Comparison of ENCODE assay signal across 11 cellular contexts in genomic region chr5:149450199-149450598, GRCh38.
DNase-seq lines count a peak whose midpoint lies in the region; ATAC-seq and TF ChIP-seq lines count a peak whose summit lies in the region.
"Had no signal": no experiment of that assay in that cellular context is flagged by ENCODE, and none has a peak within 500 bp of the region (broad histone marks: within the 10 kb centered on the region; RNA-seq: fewer than 3 reads in every experiment).

No MANE protein-coding gene starts in this region.

- H3K27ac Mint-ChIP-seq in nephron: peak overlapping the region; percentile 87 to 98 (median 97)
- no peak overlapping the region for H3K27ac Mint-ChIP-seq in CD8-positive, alpha-beta memory T cell
- H3K27ac Mint-ChIP-seq: activated naive CD8-positive, alpha-beta T cell; natural killer cell had no signal

- H3K36me3 ChIP-seq in adrenal gland (replicated peaks in 1 of 2) (no peaks in the 10 kb centered on the region), uterus (no peaks in the 10 kb centered on the region)
- H3K36me3 ChIP-seq in CD8-positive, alpha-beta memory T cell (ENCODE audit: insufficient read depth, low read length): no peaks in the 10 kb centered on the region

- POLR2A ChIA-PET in CD8-positive, alpha-beta memory T cell (lab: Charles Lee): no interaction called here

- H3K27me3 ChIP-seq in adrenal gland (no peaks in the 10 kb centered on the region), uterus (no peaks in the 10 kb centered on the region)
- H3K27me3 ChIP-seq in CD8-positive, alpha-beta memory T cell (ENCODE audit: insufficient read depth, low read length, poor library complexity, severe bottlenecking): no peaks in the 10 kb centered on the region

- H3K4me3 Mint-ChIP-seq in nephron: peak overlapping the region in 1 of 3 experiments; percentile 9
- no peak overlapping the region for H3K4me3 Mint-ChIP-seq in CD8-positive, alpha-beta memory T cell
- H3K4me3 Mint-ChIP-seq: activated naive CD8-positive, alpha-beta T cell; natural killer cell had no signal

- H3K36me3 Mint-ChIP-seq in nephron (ENCODE audit: low read depth): no peaks in the 10 kb centered on the region
- H3K36me3 Mint-ChIP-seq in CD8-positive, alpha-beta memory T cell: no peaks in the 10 kb centered on the region
- H3K36me3 Mint-ChIP-seq: activated naive CD8-positive, alpha-beta T cell; natural killer cell had no signal

- CTCF ChIA-PET in CD8-positive, alpha-beta memory T cell (lab: Charles Lee): no interaction called here

- H3K27ac ChIP-seq in adrenal gland (peak overlapping the region in 4 of 5 donors; percentile 71 to 89 (median 77)), uterus (peak overlapping the region; percentile 86 to 93)
- H3K27ac ChIP-seq in CD8-positive, alpha-beta memory T cell (ENCODE audit: low read depth, low read length): no peak overlapping the region

- peaks cover 25 to 51% of the 10 kb centered on the region in 2 donors for H3K4me1 ChIP-seq in adrenal gland (replicated peaks in 1 of 2)
- H3K4me1 ChIP-seq in uterus: peaks cover 26 to 34% of the 10 kb centered on the region in 2 donors
- H3K4me1 ChIP-seq in CD8-positive, alpha-beta memory T cell (ENCODE audit: insufficient read depth, low read length): no peaks in the 10 kb centered on the region

- H3K9me3 ChIP-seq in adrenal gland (replicated peaks in 1 of 3) (no peaks in the 10 kb centered on the region), uterus (no peaks in the 10 kb centered on the region)
- H3K9me3 ChIP-seq in CD8-positive, alpha-beta memory T cell (ENCODE audit: low read length): no peaks in the 10 kb centered on the region

- no peak for ATAC-seq in HG03097 (IDR thresholded peaks at IDR 0.05; ENCODE audit: low FRiP score, unreplicated experiment)
- ATAC-seq: natural killer cell, PC-3 had no signal

- no peaks in the 10 kb centered on the region for H3K27me3 Mint-ChIP-seq in nephron (ENCODE audit: low read depth)
- H3K27me3 Mint-ChIP-seq in CD8-positive, alpha-beta memory T cell: peaks cover 6 to 7% of the 10 kb centered on the region in 2 donors
- H3K27me3 Mint-ChIP-seq: activated naive CD8-positive, alpha-beta T cell had no signal

- no peak for TF ChIP-seq POLR2A in adrenal gland (IDR thresholded peaks at IDR 0.05)
- TF ChIP-seq POLR2A in uterus (IDR thresholded peaks at IDR 0.05): no peak

- 40 to 54% (median 46%) methylated on average over 1 to 3 of the region's 3 CpGs; no CpG with 5 or more reads in 1 of the 4 donors for WGBS in adrenal gland, 4 donors

- peak in 5 of 7 donors; percentile 50 to 83 (median 63) for DNase-seq in adrenal gland
- peak; percentile 89 for DNase-seq in fibroblast of the aortic adventitia (ENCODE audit: low read depth)
- DNase-seq in uterus: peak; percentile 76 to 80
- no peak for DNase-seq in CD8-positive, alpha-beta memory T cell
- DNase-seq in activated CD4-positive, alpha-beta T cell treated with anti-CD3 and anti-CD28 coated beads, Interleukin-2, amount 50 U/mL, for 4 hours: no peak
- DNase-seq: natural killer cell, NCI-H187 treated with DMSO at 0.1 percent for 48 hours, PC-3 had no signal

- H3K4me3 ChIP-seq in adrenal gland (no peak overlapping the region), fibroblast of the aortic adventitia (ENCODE audit: low read depth, low read length) (no peak overlapping the region), uterus (no peak overlapping the region)
- H3K4me3 ChIP-seq in CD8-positive, alpha-beta memory T cell (ENCODE audit: low read length): no peak overlapping the region

- TF ChIP-seq CTCF in adrenal gland (IDR thresholded peaks at IDR 0.05) (no peak), fibroblast of the aortic adventitia (IDR thresholded peaks at IDR 0.05; ENCODE audit: insufficient read depth, low read length) (no peak), nephron (IDR thresholded peaks at IDR 0.05; ENCODE audit: unreplicated experiment in 3 of 3) (no peak), uterus (IDR thresholded peaks at IDR 0.05) (peak in 1 of 4 experiments; percentile 6)

- intact Hi-C loops in adrenal gland (cut with DNase I) (no loop called here), uterus (cut with DNase I; ENCODE audit: low total_unique reads) (no loop called here)

- H3K9me3 Mint-ChIP-seq in nephron: no peaks in the 10 kb centered on the region
- H3K9me3 Mint-ChIP-seq in CD8-positive, alpha-beta memory T cell: peaks cover 0 to 1% (median 0%) of the 10 kb centered on the region in 5 donors
- H3K9me3 Mint-ChIP-seq: natural killer cell had no signal

- peaks cover 73% of the 10 kb centered on the region for H3K4me1 Mint-ChIP-seq in nephron
- no peaks in the 10 kb centered on the region for H3K4me1 Mint-ChIP-seq in CD8-positive, alpha-beta memory T cell
- H3K4me1 Mint-ChIP-seq: natural killer cell had no signal

Comparison
In these comparisons a context has a peak if more than half of its experiments do, and no peak if none do; other contexts are left out.
1. DNase-seq: peak in adrenal gland (5 of 7), fibroblast of the aortic adventitia (single experiment) and uterus (2 of 2); none in CD8-positive, alpha-beta memory T cell (0 of 5) and activated CD4-positive, alpha-beta T cell treated with anti-CD3 and anti-CD28 coated beads, Interleukin-2, amount 50 U/mL, for 4 hours (0 of 2).
2. H3K27ac Mint-ChIP-seq: peak in nephron (3 of 3); none in CD8-positive, alpha-beta memory T cell (0 of 8).